In the genomic region with DNA sequence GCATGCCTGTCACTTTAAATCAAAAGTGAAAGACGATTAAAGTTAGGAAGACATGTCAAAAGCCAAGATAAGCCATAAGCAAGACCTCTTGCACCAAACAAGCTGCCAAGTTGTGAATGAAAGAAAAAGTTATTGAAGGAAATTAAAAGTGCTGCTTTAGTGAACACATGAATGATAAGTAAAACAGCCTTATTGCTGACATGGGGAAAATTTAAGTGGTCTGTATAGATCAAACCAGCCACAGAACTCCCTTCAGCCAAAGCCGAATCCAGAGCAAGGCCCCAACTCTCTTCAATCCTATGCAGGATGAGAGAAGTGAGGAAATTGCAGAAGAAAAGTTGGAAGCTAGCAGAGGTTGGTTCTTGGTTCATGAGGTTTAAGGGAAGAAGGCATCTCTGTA, we compare ENCODE assay signal across 17 cellular contexts. TPM values are rescaled to one million over a fixed set of nuclear protein-coding genes. Genes with fewer than 3 reads are reported as not detected.
A peak's percentile ranks its signal among the peaks of the same experiment; 100 is the strongest.
DNase-seq lines count a peak whose midpoint lies in the region; ATAC-seq lines count a peak whose summit lies in the region.
"Had no signal": no experiment of that assay in that cellular context is flagged by ENCODE, and none has a peak within 500 bp of the region (broad histone marks: within the 10 kb centered on the region; RNA-seq: fewer than 3 reads in every experiment).

No MANE protein-coding gene starts in this region.

- H4K20me1 ChIP-seq in BLaER1 treated with 17β-estradiol and CSF1 and Interleukin-3, amounts not matched to agents 10 nM and 100 nM = no peaks in the 10 kb centered on the region

- no peaks in the 10 kb centered on the region for H3K36me3 ChIP-seq in BLaER1 treated with 17β-estradiol and CSF1 and Interleukin-3, amounts not matched to agents 10 nM and 100 nM
- H3K36me3 ChIP-seq in KOPT-K1 (ENCODE audit: insufficient read depth, low read length) = no peaks in the 10 kb centered on the region
- H3K36me3 ChIP-seq: MG63 had no signal

- no peak overlapping the region for H3K4me3 ChIP-seq in BLaER1 treated with 17β-estradiol and CSF1 and Interleukin-3, amounts not matched to agents 10 nM and 100 nM
- H3K4me3 ChIP-seq: MG63 had no signal

- no peaks in the 10 kb centered on the region for H3K36me3 Mint-ChIP-seq in activated CD8-positive, alpha-beta memory T cell treated with anti-CD3 and anti-CD28 coated beads, Interleukin-2, amount 10 ng/mL, durations not matched to agents 7 days and 5 days
- H3K36me3 Mint-ChIP-seq in activated CD4-positive, alpha-beta memory T cell treated with anti-CD3 and anti-CD28 coated beads, Interleukin-2, amount 10 ng/mL, durations not matched to agents 7 days and 5 days (ENCODE audit: low read depth) = no peaks in the 10 kb centered on the region

- no peak for ATAC-seq in activated CD8-positive, alpha-beta memory T cell treated with anti-CD3 and anti-CD28 coated beads, Interleukin-2, amount 10 ng/mL, durations not matched to agents 7 days and 5 days
- ATAC-seq in HG02852 (IDR thresholded peaks at IDR 0.05; ENCODE audit: unreplicated experiment) = no peak
- ATAC-seq in HG02642 (IDR thresholded peaks at IDR 0.05; ENCODE audit: poor library complexity, unreplicated experiment) = no peak

- H3K27me3 Mint-ChIP-seq in activated CD8-positive, alpha-beta memory T cell treated with anti-CD3 and anti-CD28 coated beads, Interleukin-2, amount 10 ng/mL, durations not matched to agents 7 days and 5 days = peaks cover 10% of the 10 kb centered on the region
- peaks cover 11% of the 10 kb centered on the region for H3K27me3 Mint-ChIP-seq in activated CD4-positive, alpha-beta memory T cell treated with anti-CD3 and anti-CD28 coated beads, Interleukin-2, amount 10 ng/mL, durations not matched to agents 7 days and 5 days

- DNase-seq in activated CD8-positive, alpha-beta memory T cell treated with anti-CD3 and anti-CD28 coated beads, Interleukin-2, amount 10 ng/mL, durations not matched to agents 7 days and 5 days = no peak
- no peak for DNase-seq in activated CD8-positive, alpha-beta memory T cell treated with anti-CD3 and anti-CD28 coated beads, Interleukin-2, amount 50 U/mL, for 48 hours
- no peak for DNase-seq in activated CD4-positive, alpha-beta memory T cell treated with anti-CD3 and anti-CD28 coated beads, Interleukin-2, amount 10 ng/mL, durations not matched to agents 7 days and 5 days
- no peak for DNase-seq in UCSD-AML1 (lab: John Stamatoyannopoulos, UW; ENCODE audit: unreplicated experiment)
- DNase-seq: C1 segment of cervical spinal cord, DMS79, Karpas-422, MG63, NCI-H1092, NCI-H1436 treated with DMSO at 0.1 percent for 48 hours, NCI-H2029, NCI-H345, NCI-H524 treated with DMSO at 0.1 percent for 48 hours had no signal

- peak overlapping the region in 7 of 11 experiments; percentile 1 to 28 (median 19); a peak in 6 of 22 replicates for H3K4me2 ChIP-seq in BLaER1 treated with 17β-estradiol and CSF1 and Interleukin-3, amounts not matched to agents 10 nM and 100 nM

- no peaks in the 10 kb centered on the region for H3K27me3 ChIP-seq in BLaER1 treated with 17β-estradiol and CSF1 and Interleukin-3, amounts not matched to agents 10 nM and 100 nM
- H3K27me3 ChIP-seq: MG63 had no signal

- peaks cover 30% of the 10 kb centered on the region for H3K4me1 Mint-ChIP-seq in activated CD8-positive, alpha-beta memory T cell treated with anti-CD3 and anti-CD28 coated beads, Interleukin-2, amount 10 ng/mL, durations not matched to agents 7 days and 5 days
- H3K4me1 Mint-ChIP-seq in activated CD4-positive, alpha-beta memory T cell treated with anti-CD3 and anti-CD28 coated beads, Interleukin-2, amount 10 ng/mL, durations not matched to agents 7 days and 5 days = peaks cover 36% of the 10 kb centered on the region

- H3K27ac ChIP-seq in BLaER1 treated with 17β-estradiol and CSF1 and Interleukin-3, amounts not matched to agents 10 nM and 100 nM = no peak overlapping the region
- peak overlapping the region; percentile 17 for H3K27ac ChIP-seq in KOPT-K1 (ENCODE audit: low read depth, low read length, poor library complexity, severe bottlenecking)

- H3K9me3 Mint-ChIP-seq in activated CD8-positive, alpha-beta memory T cell treated with anti-CD3 and anti-CD28 coated beads, Interleukin-2, amount 10 ng/mL, durations not matched to agents 7 days and 5 days (ENCODE audit: low read depth) = no peaks in the 10 kb centered on the region
- H3K9me3 Mint-ChIP-seq in activated CD4-positive, alpha-beta memory T cell treated with anti-CD3 and anti-CD28 coated beads, Interleukin-2, amount 10 ng/mL, durations not matched to agents 7 days and 5 days = no peaks in the 10 kb centered on the region

- H3K27ac Mint-ChIP-seq in activated CD8-positive, alpha-beta memory T cell treated with anti-CD3 and anti-CD28 coated beads, Interleukin-2, amount 10 ng/mL, durations not matched to agents 7 days and 5 days = peak overlapping the region; percentile 56
- H3K27ac Mint-ChIP-seq in activated CD4-positive, alpha-beta memory T cell treated with anti-CD3 and anti-CD28 coated beads, Interleukin-2, amount 10 ng/mL, durations not matched to agents 7 days and 5 days = peak overlapping the region; percentile 1

- no peak overlapping the region for H3K4me3 Mint-ChIP-seq in activated CD8-positive, alpha-beta memory T cell treated with anti-CD3 and anti-CD28 coated beads, Interleukin-2, amount 10 ng/mL, durations not matched to agents 7 days and 5 days
- H3K4me3 Mint-ChIP-seq in activated CD4-positive, alpha-beta memory T cell treated with anti-CD3 and anti-CD28 coated beads, Interleukin-2, amount 10 ng/mL, durations not matched to agents 7 days and 5 days = no peak overlapping the region

- POLR2A ChIA-PET in activated CD4-positive, alpha-beta memory T cell treated with anti-CD3 and anti-CD28 coated beads, Interleukin-2, amount 10 ng/mL, durations not matched to agents 7 days and 5 days (lab: Charles Lee) = interaction anchor here (1.0 to 3.6 kb wide), 6 partner anchors 9 to 201 kb away, joined by 3 to 25 read pairs (median 6); a partner anchor contains a TSS

- CTCF ChIA-PET in activated CD8-positive, alpha-beta memory T cell treated with anti-CD3 and anti-CD28 coated beads, Interleukin-2, amount 10 ng/mL, durations not matched to agents 7 days and 5 days (lab: Charles Lee) = interaction anchor here (0.7 to 5.3 kb wide), 9 partner anchors 9 to 268 kb away, joined by 3 to 52 read pairs (median 5); a partner anchor contains a TSS
- CTCF ChIA-PET in activated CD4-positive, alpha-beta memory T cell treated with anti-CD3 and anti-CD28 coated beads, Interleukin-2, amount 10 ng/mL, durations not matched to agents 7 days and 5 days (lab: Charles Lee) = interaction anchor here (0.9 to 2.1 kb wide), 5 partner anchors 9 to 68 kb away, joined by 3 to 16 read pairs (median 7); a partner anchor contains a TSS

- no peak overlapping the region for H3K9ac ChIP-seq in BLaER1 treated with 17β-estradiol and CSF1 and Interleukin-3, amounts not matched to agents 10 nM and 100 nM

- peaks cover 25 to 48% (median 38%) of the 10 kb centered on the region in 10 experiments for H3K4me1 ChIP-seq in BLaER1 treated with 17β-estradiol and CSF1 and Interleukin-3, amounts not matched to agents 10 nM and 100 nM

- H3K9me3 ChIP-seq in BLaER1 treated with 17β-estradiol and CSF1 and Interleukin-3, amounts not matched to agents 10 nM and 100 nM (replicated peaks in 1 of 11) = no peaks in the 10 kb centered on the region
- H3K9me3 ChIP-seq in KOPT-K1 (ENCODE audit: insufficient read depth, low read length, poor library complexity, severe bottlenecking) = no peaks in the 10 kb centered on the region
- H3K9me3 ChIP-seq: MG63 had no signal

RNA-seq across cellular contexts. Expression of a gene that starts 9.3 kb away (rescaled TPM):
- 10 to 100 TPM; 26.6 to 29.6 TPM for total RNA-seq in activated CD8-positive, alpha-beta memory T cell treated with anti-CD3 and anti-CD28 coated beads, Interleukin-2, amount 10 ng/mL, durations not matched to agents 7 days and 5 days
- total RNA-seq in activated CD4-positive, alpha-beta memory T cell treated with anti-CD3 and anti-CD28 coated beads, Interleukin-2, amount 10 ng/mL, durations not matched to agents 7 days and 5 days = 10 to 100 TPM; 33.1 to 33.3 TPM

RNA-seq across cellular contexts. Expression of a gene that starts 59.3 kb away (rescaled TPM):
- total RNA-seq in activated CD8-positive, alpha-beta memory T cell treated with anti-CD3 and anti-CD28 coated beads, Interleukin-2, amount 10 ng/mL, durations not matched to agents 7 days and 5 days = 10 to 100 TPM; 11.9 to 14.5 TPM
- total RNA-seq in activated CD4-positive, alpha-beta memory T cell treated with anti-CD3 and anti-CD28 coated beads, Interleukin-2, amount 10 ng/mL, durations not matched to agents 7 days and 5 days = 10 to 100 TPM; 37.7 to 38.4 TPM

RNA-seq across cellular contexts. Expression of a gene that starts 59.6 kb away (rescaled TPM):
- total RNA-seq in activated CD8-positive, alpha-beta memory T cell treated with anti-CD3 and anti-CD28 coated beads, Interleukin-2, amount 10 ng/mL, durations not matched to agents 7 days and 5 days = 1 to 10 TPM; 5.3 to 9.2 TPM
- total RNA-seq in activated CD4-positive, alpha-beta memory T cell treated with anti-CD3 and anti-CD28 coated beads, Interleukin-2, amount 10 ng/mL, durations not matched to agents 7 days and 5 days = 1 to 10 TPM; 7.3 to 9.2 TPM
